ENCODE assay signal across 7 cellular contexts in genomic region chr2:33477473-33478468, GRCh38. TPM values are rescaled to one million over a fixed set of nuclear protein-coding genes. Genes with fewer than 3 reads are reported as not detected.
DNase-seq lines count a peak whose midpoint lies in the region; ATAC-seq and TF ChIP-seq lines count a peak whose summit lies in the region.

No MANE protein-coding gene starts in this region.

- intact Hi-C loops in esophagus squamous epithelium (cut with DNase I) = no loop called here

- TF ChIP-seq POLR2A in esophagus squamous epithelium (IDR thresholded peaks at IDR 0.05) = peak in 1 of 4 donors; percentile 62

- H3K4me1 ChIP-seq in esophagus squamous epithelium = peaks cover 0 to 25% (median 0%) of the 10 kb centered on the region in 3 donors

- peak overlapping the region in 3 of 4 donors; percentile 90 to 94 (median 93) for H3K27ac ChIP-seq in esophagus squamous epithelium

- H3K27me3 ChIP-seq in esophagus squamous epithelium = no peaks in the 10 kb centered on the region

- 68 to 71% methylated on average over 20 of the region's 20 CpGs for WGBS in esophagus squamous epithelium, 2 donors

- DNase-seq in RPMI7951 (ENCODE audit: low read depth) (peak; percentile 68), esophagus squamous epithelium (lab: John Stamatoyannopoulos, UW) (no peak), putamen (ENCODE audit: low spot score) (peak; percentile 61), NCI-H1694 (lab: John Stamatoyannopoulos, UW) (no peak), GM19238 (ENCODE audit: insufficient read length, low spot score) (no peak)

- no peaks in the 10 kb centered on the region for H3K9me3 ChIP-seq in esophagus squamous epithelium

- ATAC-seq in GM18907 (IDR thresholded peaks at IDR 0.05; ENCODE audit: unreplicated experiment) (peak; percentile 24), HG02885 (IDR thresholded peaks at IDR 0.05; ENCODE audit: poor library complexity, unreplicated experiment) (peak; percentile 40)

- H3K36me3 ChIP-seq in esophagus squamous epithelium = no peaks in the 10 kb centered on the region

- H3K4me3 ChIP-seq in esophagus squamous epithelium = peak overlapping the region in 3 of 4 donors; percentile 67 to 82 (median 74)

- no peak for TF ChIP-seq CTCF in esophagus squamous epithelium (IDR thresholded peaks at IDR 0.05)

RNA-seq across cellular contexts. Expression of gene RASGRP3, which starts 1.3 kb away (rescaled TPM):
- total RNA-seq in RPMI7951 (2014; rRNA removed; shearing (Covaris generic)) = 13.4 and 18.4 TPM in 2 replicates
- total RNA-seq in esophagus squamous epithelium = 10 to 100 TPM in 1 of 4 donors, 1 to 10 TPM in 2, under 1 TPM in 1; 0.53 to 10.2 (median 5.3) TPM

Comparison
In these comparisons a context has a peak if more than half of its experiments do, and no peak if none do; other contexts are left out.
1. DNase-seq: peak in RPMI7951 (single experiment) and putamen (single experiment); none in esophagus squamous epithelium (single experiment), NCI-H1694 (single experiment) and GM19238 (single experiment).